17 cellular contexts compared by ENCODE assay signal in genomic region chr16:11403534-11403795, GRCh38. TPM values are rescaled to one million over a fixed set of nuclear protein-coding genes. Genes with fewer than 3 reads are reported as not detected.
DNase-seq lines count a peak whose midpoint lies in the region; ATAC-seq, FAIRE-seq and TF ChIP-seq lines count a peak whose summit lies in the region.
"Had no signal": no experiment of that assay in that cellular context is flagged by ENCODE, and none has a peak within 500 bp of the region (broad histone marks: within the 10 kb centered on the region; RNA-seq: fewer than 3 reads in every experiment).

No MANE protein-coding gene starts in this region.

- H3K36me3 Mint-ChIP-seq in natural killer cell treated with Interleukin-12 subunit alpha and Interleukin-12 subunit beta and Interleukin-15 and Interleukin-18, amount 100 ng/mL, for 72 hours = no peaks in the 10 kb centered on the region
- H3K36me3 Mint-ChIP-seq in natural killer cell = no peaks in the 10 kb centered on the region
- H3K36me3 Mint-ChIP-seq: CD4-positive, CD25-positive, alpha-beta regulatory T cell; CD8-positive, alpha-beta memory T cell had no signal

- H3K4me2 ChIP-seq in H1 (ENCODE audit: insufficient read depth in 1 of 2, low read depth in 2 of 2, low read length in 2 of 2) = no peak overlapping the region
- H3K4me2 ChIP-seq: BLaER1 treated with 17β-estradiol and CSF1 and Interleukin-3, amounts not matched to agents 10 nM and 100 nM had no signal

- H3K9me3 ChIP-seq in H1 (ENCODE audit: insufficient read depth in 2 of 2, low read depth in 1 of 2, low read length in 1 of 2) = no peaks in the 10 kb centered on the region
- no peaks in the 10 kb centered on the region for H3K9me3 ChIP-seq in kidney (ENCODE audit: control insufficient read depth in 1 of 2, low read length in 2 of 2)
- H3K9me3 ChIP-seq: BLaER1 treated with 17β-estradiol and CSF1 and Interleukin-3, amounts not matched to agents 10 nM and 100 nM had no signal

- H3K9ac ChIP-seq in H1 (replicated peaks in 1 of 4; ENCODE audit: extremely low read depth in 1 of 4, low read depth in 3 of 4, low read length in 3 of 4) = no peak overlapping the region
- H3K9ac ChIP-seq in kidney (ENCODE audit: low read length in 2 of 2) = no peak overlapping the region
- H3K9ac ChIP-seq: BLaER1 treated with 17β-estradiol and CSF1 and Interleukin-3, amounts not matched to agents 10 nM and 100 nM had no signal

- H3K36me3 ChIP-seq in H1 (ENCODE audit: control insufficient read depth in 2 of 4, insufficient read depth in 4 of 4, low read length in 3 of 4) (no peaks in the 10 kb centered on the region), kidney (ENCODE audit: control insufficient read depth in 1 of 2, insufficient read depth in 2 of 2, low read length in 2 of 2) (no peaks in the 10 kb centered on the region)
- H3K36me3 ChIP-seq: BLaER1 treated with 17β-estradiol and CSF1 and Interleukin-3, amounts not matched to agents 10 nM and 100 nM had no signal

- TF ChIP-seq POLR2A in H1 (IDR thresholded peaks at IDR 0.05; ENCODE audit: control extremely low read depth in 1 of 2, low read depth in 2 of 2, low read length in 2 of 2) = no peak

- H4K8ac ChIP-seq in H1 (ENCODE audit: extremely low read depth, insufficient read depth, low read length) = no peak overlapping the region

- H3K23ac ChIP-seq in H1 (ENCODE audit: insufficient read length) = no peak overlapping the region

- no peak for ATAC-seq in natural killer cell treated with Interleukin-12 subunit alpha and Interleukin-12 subunit beta and Interleukin-15 and Interleukin-18, amount 100 ng/mL, for 72 hours
- no peak for ATAC-seq in natural killer cell
- ATAC-seq in GM18907 (IDR thresholded peaks at IDR 0.05; ENCODE audit: unreplicated experiment) = no peak

- peak overlapping the region; percentile 55 for H2BK5ac ChIP-seq in H1 (ENCODE audit: low read depth, low read length)

- H3K4me1 ChIP-seq in H1 (replicated peaks in 1 of 4; ENCODE audit: control insufficient read depth in 3 of 4, insufficient read depth in 4 of 4, low read length in 3 of 4) (no peaks in the 10 kb centered on the region; a peak in 3 of 7 replicates), kidney (ENCODE audit: control insufficient read depth in 1 of 2, insufficient read depth in 1 of 2, low read depth in 1 of 2, low read length in 2 of 2) (peaks cover 0 to 3% of the 10 kb centered on the region in 2 donors)

- no peak overlapping the region for H3K56ac ChIP-seq in H1 (replicated peaks; ENCODE audit: insufficient read length, low read depth, low read length)

- no peak overlapping the region for H2AK5ac ChIP-seq in H1 (ENCODE audit: low read depth, low read length)

- H3K4me3 ChIP-seq in H1 (ENCODE audit: extremely low read depth in 1 of 4, insufficient read depth in 2 of 4, low read depth in 3 of 4, low read length in 4 of 4) (no peak overlapping the region), kidney (ENCODE audit: low read length in 2 of 2) (no peak overlapping the region)
- H3K4me3 ChIP-seq: BLaER1 treated with 17β-estradiol and CSF1 and Interleukin-3, amounts not matched to agents 10 nM and 100 nM had no signal

- H4K20me1 ChIP-seq in H1 (replicated peaks in 1 of 2; ENCODE audit: control insufficient read depth in 1 of 2, insufficient read depth in 2 of 2, low read length in 2 of 2) = peaks cover 0 to 4% of the 10 kb centered on the region in 2 experiments

- H2BK20ac ChIP-seq in H1 (ENCODE audit: low read length) = no peak overlapping the region

- FAIRE-seq in H1 (lab: Jason Lieb, UNC) (no peak), kidney (lab: Jason Lieb, UNC) (no peak)
- FAIRE-seq: GM19239 had no signal

- no peaks in the 10 kb centered on the region for H3K27me3 ChIP-seq in H1 (replicated peaks in 1 of 4; ENCODE audit: control insufficient read depth in 3 of 4, extremely low read depth in 1 of 4, insufficient read depth in 3 of 4, low read length in 3 of 4)
- H3K27me3 ChIP-seq: BLaER1 treated with 17β-estradiol and CSF1 and Interleukin-3, amounts not matched to agents 10 nM and 100 nM had no signal

- no peak overlapping the region for H3K27ac Mint-ChIP-seq in natural killer cell treated with Interleukin-12 subunit alpha and Interleukin-12 subunit beta and Interleukin-15 and Interleukin-18, amount 100 ng/mL, for 72 hours
- H3K27ac Mint-ChIP-seq in natural killer cell = no peak overlapping the region
- H3K27ac Mint-ChIP-seq: B cell had no signal

- H3K27ac ChIP-seq in H1 (ENCODE audit: low read depth, low read length) = no peak overlapping the region
- H3K27ac ChIP-seq in kidney (ENCODE audit: low read depth in 2 of 2, low read length in 2 of 2) = no peak overlapping the region
- H3K27ac ChIP-seq: BLaER1 treated with 17β-estradiol and CSF1 and Interleukin-3, amounts not matched to agents 10 nM and 100 nM had no signal

- peak; percentile 49 for DNase-seq in natural killer cell treated with Interleukin-12 subunit alpha and Interleukin-12 subunit beta and Interleukin-15 and Interleukin-18, amount 100 ng/mL, for 72 hours (ENCODE audit: low spot score)
- no peak for DNase-seq in natural killer cell
- no peak for DNase-seq in H1 (ENCODE audit: low read depth in 1 of 2, low spot score in 2 of 2)
- peak; percentile 51 for DNase-seq in kidney
- DNase-seq in DMS53 treated with DMSO at 0.1 percent for 48 hours (lab: John Stamatoyannopoulos, UW; ENCODE audit: unreplicated experiment) = no peak
- no peak for DNase-seq in NCI-H82 treated with DMSO at 0.1 percent for 48 hours (lab: John Stamatoyannopoulos, UW; ENCODE audit: unreplicated experiment)
- DNase-seq: CD4-positive, CD25-positive, alpha-beta regulatory T cell; CD8-positive, alpha-beta memory T cell; COR-L47; DMS 273 treated with DMSO at 0.1 percent for 48 hours; DMS53; GDM1; HCEC 1CT had no signal

- H3K27me3 Mint-ChIP-seq in natural killer cell treated with Interleukin-12 subunit alpha and Interleukin-12 subunit beta and Interleukin-15 and Interleukin-18, amount 100 ng/mL, for 72 hours = no peaks in the 10 kb centered on the region
- H3K27me3 Mint-ChIP-seq in natural killer cell (ENCODE audit: low read depth in 2 of 2) = no peaks in the 10 kb centered on the region
- H3K27me3 Mint-ChIP-seq: B cell; CD4-positive, CD25-positive, alpha-beta regulatory T cell had no signal

- H3K4ac ChIP-seq in H1 (replicated peaks; ENCODE audit: insufficient read length, low read depth, low read length) = peak overlapping the region; percentile 35

- no peak for TF ChIP-seq RAD21 in H1 (IDR thresholded peaks at IDR 0.05 in 1 of 2, conservative IDR thresholded peaks at IDR 0.05 in 1 of 2; ENCODE audit: low read depth in 2 of 2, low read length in 2 of 2)

- no peak overlapping the region for H3K14ac ChIP-seq in H1 (ENCODE audit: insufficient read length)

- POLR2A ChIA-PET in H1 (lab: Charles Lee; ENCODE audit: partially characterized antibody) = interaction anchor here (1.9 kb wide), 1 partner anchor 15 kb away, joined by 4 read pairs; no protein-coding TSS in a partner anchor

- no peaks in the 10 kb centered on the region for H3K79me2 ChIP-seq in H1 (ENCODE audit: control insufficient read depth in 1 of 2, insufficient read depth in 2 of 2, low read length in 2 of 2)

- H3K18ac ChIP-seq in H1 (ENCODE audit: extremely low read depth, low read length) = no peak overlapping the region

- no peaks in the 10 kb centered on the region for H3K79me1 ChIP-seq in H1 (ENCODE audit: low read depth, low read length)

- TF ChIP-seq CTCF in natural killer cell (IDR thresholded peaks at IDR 0.05) (no peak), H1 (IDR thresholded peaks at IDR 0.05; ENCODE audit: control extremely low read depth in 1 of 3, insufficient read depth in 1 of 3, low read depth in 1 of 3, low read length in 3 of 3) (no peak), kidney (IDR thresholded peaks at IDR 0.05; ENCODE audit: borderline replicate concordance, extremely low read depth, insufficient read depth) (no peak)

- no peak overlapping the region for H2BK15ac ChIP-seq in H1 (ENCODE audit: low read length)

- no peak overlapping the region for H4K5ac ChIP-seq in H1 (ENCODE audit: insufficient read length, low read depth, low read length)

- H2BK120ac ChIP-seq in H1 (replicated peaks; ENCODE audit: low read depth, low read length) = no peak overlapping the region

- peaks cover 0 to 9% of the 10 kb centered on the region in 2 donors for H3K4me1 Mint-ChIP-seq in natural killer cell treated with Interleukin-12 subunit alpha and Interleukin-12 subunit beta and Interleukin-15 and Interleukin-18, amount 100 ng/mL, for 72 hours (ENCODE audit: low read depth in 2 of 2)
- H3K4me1 Mint-ChIP-seq in natural killer cell = no peaks in the 10 kb centered on the region
- H3K4me1 Mint-ChIP-seq: CD4-positive, CD25-positive, alpha-beta regulatory T cell had no signal

- no peak overlapping the region for H4K91ac ChIP-seq in H1 (replicated peaks; ENCODE audit: insufficient read length, low read length)

- H3K9me3 Mint-ChIP-seq in natural killer cell treated with Interleukin-12 subunit alpha and Interleukin-12 subunit beta and Interleukin-15 and Interleukin-18, amount 100 ng/mL, for 72 hours = no peaks in the 10 kb centered on the region
- no peaks in the 10 kb centered on the region for H3K9me3 Mint-ChIP-seq in natural killer cell
- H3K9me3 Mint-ChIP-seq: CD4-positive, CD25-positive, alpha-beta regulatory T cell; CD8-positive, alpha-beta memory T cell had no signal

- H3K23me2 ChIP-seq in H1 (ENCODE audit: low read depth, low read length) = no peaks in the 10 kb centered on the region

- intact Hi-C loops in natural killer cell (cut with micrococcal nuclease) (no loop called here), kidney (cut with DNase I) (loop anchor here (10.0 kb wide), 1 partner anchor 121 kb away; a partner anchor contains a TSS)

- H3K4me3 Mint-ChIP-seq in natural killer cell treated with Interleukin-12 subunit alpha and Interleukin-12 subunit beta and Interleukin-15 and Interleukin-18, amount 100 ng/mL, for 72 hours = no peak overlapping the region
- no peak overlapping the region for H3K4me3 Mint-ChIP-seq in natural killer cell
- H3K4me3 Mint-ChIP-seq: B cell; CD4-positive, CD25-positive, alpha-beta regulatory T cell; CD8-positive, alpha-beta memory T cell had no signal

- CTCF ChIA-PET in H1 (lab: Charles Lee; ENCODE audit: partially characterized antibody) = interaction anchor here (1.0 to 18.3 kb wide), 11 partner anchors 12 to 436 kb away, joined by 3 to 266 read pairs (median 3); no protein-coding TSS in a partner anchor

- TF ChIP-seq EP300 in H1 (IDR thresholded peaks at IDR 0.05; ENCODE audit: borderline replicate concordance in 1 of 2, low read depth in 2 of 2, low read length in 2 of 2) = no peak

- 89% methylated on average over 3 of the region's 3 CpGs; no CpG with 5 or more reads in 1 of the 2 experiments for WGBS in H1 (ENCODE audit: extremely low coverage in 1 of 2, insufficient coverage in 1 of 2, insufficient read length in 1 of 2, insufficient replicate concordance in 2 of 2, low coverage in 1 of 2, low lambda C conversion rate in 2 of 2, missing lambda C conversion rate in 1 of 2), 2 experiments

- no peak overlapping the region; the same call in 1 of the 2 replicates for H2BK12ac ChIP-seq in H1 (ENCODE audit: low read depth, low read length)

- H2AFZ ChIP-seq in H1 (ENCODE audit: low read length) = no peak overlapping the region

RNA-seq across cellular contexts. Expression of gene RMI2, which starts 58.2 kb away (rescaled TPM):
- 10 to 100 TPM; 11.6 to 15.2 TPM for total RNA-seq in natural killer cell treated with Interleukin-12 subunit alpha and Interleukin-12 subunit beta and Interleukin-15 and Interleukin-18, amount 100 ng/mL, for 72 hours
- total RNA-seq in natural killer cell = 1 to 10 TPM in 1 of 3 donors, under 1 TPM in 2; 0.83 to 1.1 (median 0.93) TPM
- total RNA-seq in H1 (2021; fragmentation: NEBNext Ultra II Directional; extraction: Animal tissue kit (Norgen Biotek cat#: 25700)) = 96.0 and 96.9 TPM in 2 replicates
- polyA plus RNA-seq in H1 (2011; rRNA removed) = 47.9 and 58.2 TPM in 2 replicates
- 78.9 TPM for polyA plus RNA-seq in H1 (2011; cell fraction: cytosol; rRNA removed)
- 19.3 TPM for polyA plus RNA-seq in H1 (2011; cell fraction: nucleus; rRNA removed)
- polyA plus RNA-seq in H1 (2012, experiment 1 of 2) = 71.5 to 77.9 TPM (median 76.5 TPM) in 4 replicates
- polyA plus RNA-seq in H1 (2012, experiment 2 of 2) = 74.2 TPM
- polyA plus RNA-seq in H1 (2013, experiment 1 of 2) = 71.5 TPM
- 71.5 TPM for polyA plus RNA-seq in H1 (2013, experiment 2 of 2)
- polyA minus RNA-seq in H1 (2011; rRNA and poly(A)+ RNA removed) = 29.7 and 43.5 TPM in 2 replicates
- 27.9 TPM for polyA minus RNA-seq in H1 (2011; cell fraction: cytosol; rRNA and poly(A)+ RNA removed)
- polyA minus RNA-seq in H1 (2011; cell fraction: nucleus; rRNA and poly(A)+ RNA removed) = 24.2 TPM
- total RNA-seq in kidney = 4.6 TPM
- polyA plus RNA-seq in kidney (ENCODE audit: insufficient read depth, low read depth, low replicate concordance) = 5.2 TPM

Comparison
In these comparisons a context has a peak if more than half of its experiments do, and no peak if none do; other contexts are left out.
1. DNase-seq: peak in natural killer cell treated with Interleukin-12 subunit alpha and Interleukin-12 subunit beta and Interleukin-15 and Interleukin-18, amount 100 ng/mL, for 72 hours (single experiment) and kidney (single experiment); none in natural killer cell (single experiment), H1 (0 of 2), DMS53 treated with DMSO at 0.1 percent for 48 hours (single experiment) and NCI-H82 treated with DMSO at 0.1 percent for 48 hours (single experiment).